ENCODE assay signal across 8 cellular contexts in genomic region chr6:7267521-7268091, GRCh38. TPM values are rescaled to one million over a fixed set of nuclear protein-coding genes. Genes with fewer than 3 reads are reported as not detected.
DNase-seq lines count a peak whose midpoint lies in the region; TF ChIP-seq lines count a peak whose summit lies in the region.

No MANE protein-coding gene starts in this region.

- CTCF ChIA-PET in PC-9 (lab: Charles Lee): no interaction called here

- no peaks in the 10 kb centered on the region for H3K9me3 ChIP-seq in PC-9 (ENCODE audit: insufficient read depth, low read depth)

- H3K27ac ChIP-seq in PC-9: no peak overlapping the region

- H3K79me2 ChIP-seq in PC-9 (ENCODE audit: low read depth): no peaks in the 10 kb centered on the region

- H3K4me1 ChIP-seq in PC-9 (replicated peaks; ENCODE audit: insufficient read depth): peaks cover 5% of the 10 kb centered on the region; the same call in 1 of the 2 replicates

- TF ChIP-seq CTCF in PC-9 (conservative IDR thresholded peaks at IDR 0.05) (no peak), fibroblast of mammary gland (conservative IDR thresholded peaks at IDR 0.05; ENCODE audit: control insufficient read depth, insufficient read depth, low read depth, low read length) (no peak), retinal pigment epithelial cell (conservative IDR thresholded peaks at IDR 0.05; ENCODE audit: low read depth, low read length) (no peak)

- H3K4me3 ChIP-seq in PC-9: no peak overlapping the region
- no peak overlapping the region for H3K4me3 ChIP-seq in fibroblast of mammary gland (ENCODE audit: control insufficient read depth, low read depth, low read length)
- H3K4me3 ChIP-seq in retinal pigment epithelial cell (ENCODE audit: low read length): no peak overlapping the region

- no TSS peak for BruUV-seq in PC-9 (replicated peaks; lab: Mats Ljungman, UMichigan)

- DNase-seq in GOT3 (lab: John Stamatoyannopoulos, UW) (peak; percentile 84), PC-9 (peak; percentile 77 to 88), fibroblast of mammary gland (ENCODE audit: low read depth) (peak; percentile 96), retinal pigment epithelial cell (ENCODE audit: low read depth) (peak; percentile 91), T-helper 1 cell (no peak), NCI-H1930 (lab: John Stamatoyannopoulos, UW) (no peak), retina (no peak), SKM-1 (lab: John Stamatoyannopoulos, UW; ENCODE audit: unreplicated experiment) (no peak)

- H3F3A ChIP-seq in PC-9 (ENCODE audit: insufficient read depth, low read depth): peaks cover 3% of the 10 kb centered on the region; the same call in 1 of the 2 replicates

- H3K4me2 ChIP-seq in PC-9: no peak overlapping the region

- no peaks in the 10 kb centered on the region for H3K36me3 ChIP-seq in PC-9 (ENCODE audit: low read depth)

- H2AFZ ChIP-seq in PC-9: no peak overlapping the region

- H3K9me2 ChIP-seq in PC-9 (ENCODE audit: insufficient read depth): no peaks in the 10 kb centered on the region

- no peaks in the 10 kb centered on the region for H4K20me1 ChIP-seq in PC-9 (ENCODE audit: insufficient read depth)

- POLR2A ChIA-PET in PC-9 (lab: Charles Lee; ENCODE audit: unreplicated experiment): no interaction called here

- no peaks in the 10 kb centered on the region for H3K27me3 ChIP-seq in PC-9 (ENCODE audit: insufficient read depth, low read depth)

- intact Hi-C loops in PC-9 (cut with micrococcal nuclease; ENCODE audit: unreplicated experiment): loop anchor here (10.0 kb wide), 1 partner anchor 797 kb away; the partner anchor contains the start of gene BLOC1S5

RNA-seq across cellular contexts. Expression of gene SSR1, which starts 45.4 kb away (rescaled TPM):
- 104 and 118 TPM in 2 replicates for total RNA-seq in PC-9 (2021)

Comparison
In these comparisons a context has a peak if more than half of its experiments do, and no peak if none do; other contexts are left out.
1. DNase-seq: peak in GOT3 (single experiment), PC-9 (2 of 2), fibroblast of mammary gland (single experiment) and retinal pigment epithelial cell (single experiment); none in T-helper 1 cell (0 of 5), NCI-H1930 (0 of 2), retina (single experiment) and SKM-1 (single experiment).